Comparison of ENCODE assay signal across 2 cellular contexts in the genomic region with DNA sequence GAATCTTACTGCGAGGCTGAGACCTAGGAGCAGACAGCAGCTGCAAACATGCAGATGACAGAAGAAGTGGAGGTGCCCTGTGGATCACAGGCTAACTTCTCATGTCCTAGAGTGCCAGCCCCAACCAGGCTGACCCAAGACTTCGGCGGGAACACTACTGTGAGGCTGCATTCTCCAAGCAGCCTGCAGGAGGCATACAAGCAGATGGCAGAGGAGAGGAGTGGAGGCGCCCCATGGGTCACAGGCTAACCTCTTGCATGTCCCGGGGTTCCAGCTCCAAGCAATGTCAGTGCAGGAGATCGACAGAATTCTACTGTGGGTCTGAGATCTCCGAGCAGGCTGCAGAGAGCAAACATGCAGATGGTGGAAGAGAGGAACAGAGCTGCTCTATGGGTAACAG.
TF ChIP-seq lines count a peak whose summit lies in the region.

No MANE protein-coding gene starts in this region.

TF ChIP-seq in SK-N-SH treated with all-trans-retinoic acid at 6 μM for 48 hours, 23 proteins besides CTCF, POLR2A, EP300 and RAD21:
- TF ChIP-seq OSR1 (CRISPR knock-in tag; IDR thresholded peaks at IDR 0.05) (no peak), CSDC2 (CRISPR knock-in tag; IDR thresholded peaks at IDR 0.05) (no peak), ARNTL (CRISPR knock-in tag; IDR thresholded peaks at IDR 0.05; ENCODE audit: borderline replicate concordance, low read depth) (no peak), ZC3H10 (CRISPR knock-in tag; IDR thresholded peaks at IDR 0.05) (no peak), PPARA (CRISPR knock-in tag; IDR thresholded peaks at IDR 0.05; ENCODE audit: borderline replicate concordance) (no peak), ZFP30 (CRISPR knock-in tag; IDR thresholded peaks at IDR 0.05) (no peak), TCF4 (CRISPR knock-in tag; IDR thresholded peaks at IDR 0.05; ENCODE audit: borderline replicate concordance) (no peak), RARB (CRISPR knock-in tag; IDR thresholded peaks at IDR 0.05) (no peak), ESRRG (CRISPR knock-in tag; IDR thresholded peaks at IDR 0.05) (no peak), SNAI2 (CRISPR knock-in tag; IDR thresholded peaks at IDR 0.05) (no peak), ISL1 (CRISPR knock-in tag; IDR thresholded peaks at IDR 0.05) (no peak), TOX (CRISPR knock-in tag; IDR thresholded peaks at IDR 0.05; ENCODE audit: borderline replicate concordance) (no peak), BACH2 (CRISPR knock-in tag; IDR thresholded peaks at IDR 0.05; ENCODE audit: borderline replicate concordance) (no peak)
- TF ChIP-seq, protein P1, sequence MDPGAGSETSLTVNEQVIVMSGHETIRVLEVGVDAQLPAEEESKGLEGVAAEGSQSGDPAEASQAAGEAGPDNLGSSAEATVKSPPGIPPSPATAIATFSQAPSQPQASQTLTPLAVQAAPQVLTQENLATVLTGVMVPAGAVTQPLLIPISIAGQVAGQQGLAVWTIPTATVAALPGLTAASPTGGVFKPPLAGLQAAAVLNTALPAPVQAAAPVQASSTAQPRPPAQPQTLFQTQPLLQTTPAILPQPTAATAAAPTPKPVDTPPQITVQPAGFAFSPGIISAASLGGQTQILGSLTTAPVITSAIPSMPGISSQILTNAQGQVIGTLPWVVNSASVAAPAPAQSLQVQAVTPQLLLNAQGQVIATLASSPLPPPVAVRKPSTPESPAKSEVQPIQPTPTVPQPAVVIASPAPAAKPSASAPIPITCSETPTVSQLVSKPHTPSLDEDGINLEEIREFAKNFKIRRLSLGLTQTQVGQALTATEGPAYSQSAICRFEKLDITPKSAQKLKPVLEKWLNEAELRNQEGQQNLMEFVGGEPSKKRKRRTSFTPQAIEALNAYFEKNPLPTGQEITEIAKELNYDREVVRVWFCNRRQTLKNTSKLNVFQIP (CRISPR knock-in tag; IDR thresholded peaks at IDR 0.05; ENCODE audit: borderline replicate concordance, low read depth) = no peak
- TF ChIP-seq, protein P2, sequence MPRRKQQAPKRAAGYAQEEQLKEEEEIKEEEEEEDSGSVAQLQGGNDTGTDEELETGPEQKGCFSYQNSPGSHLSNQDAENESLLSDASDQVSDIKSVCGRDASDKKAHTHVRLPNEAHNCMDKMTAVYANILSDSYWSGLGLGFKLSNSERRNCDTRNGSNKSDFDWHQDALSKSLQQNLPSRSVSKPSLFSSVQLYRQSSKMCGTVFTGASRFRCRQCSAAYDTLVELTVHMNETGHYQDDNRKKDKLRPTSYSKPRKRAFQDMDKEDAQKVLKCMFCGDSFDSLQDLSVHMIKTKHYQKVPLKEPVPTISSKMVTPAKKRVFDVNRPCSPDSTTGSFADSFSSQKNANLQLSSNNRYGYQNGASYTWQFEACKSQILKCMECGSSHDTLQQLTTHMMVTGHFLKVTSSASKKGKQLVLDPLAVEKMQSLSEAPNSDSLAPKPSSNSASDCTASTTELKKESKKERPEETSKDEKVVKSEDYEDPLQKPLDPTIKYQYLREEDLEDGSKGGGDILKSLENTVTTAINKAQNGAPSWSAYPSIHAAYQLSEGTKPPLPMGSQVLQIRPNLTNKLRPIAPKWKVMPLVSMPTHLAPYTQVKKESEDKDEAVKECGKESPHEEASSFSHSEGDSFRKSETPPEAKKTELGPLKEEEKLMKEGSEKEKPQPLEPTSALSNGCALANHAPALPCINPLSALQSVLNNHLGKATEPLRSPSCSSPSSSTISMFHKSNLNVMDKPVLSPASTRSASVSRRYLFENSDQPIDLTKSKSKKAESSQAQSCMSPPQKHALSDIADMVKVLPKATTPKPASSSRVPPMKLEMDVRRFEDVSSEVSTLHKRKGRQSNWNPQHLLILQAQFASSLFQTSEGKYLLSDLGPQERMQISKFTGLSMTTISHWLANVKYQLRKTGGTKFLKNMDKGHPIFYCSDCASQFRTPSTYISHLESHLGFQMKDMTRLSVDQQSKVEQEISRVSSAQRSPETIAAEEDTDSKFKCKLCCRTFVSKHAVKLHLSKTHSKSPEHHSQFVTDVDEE (CRISPR knock-in tag; IDR thresholded peaks at IDR 0.05) = no peak
- TF ChIP-seq, protein P3, sequence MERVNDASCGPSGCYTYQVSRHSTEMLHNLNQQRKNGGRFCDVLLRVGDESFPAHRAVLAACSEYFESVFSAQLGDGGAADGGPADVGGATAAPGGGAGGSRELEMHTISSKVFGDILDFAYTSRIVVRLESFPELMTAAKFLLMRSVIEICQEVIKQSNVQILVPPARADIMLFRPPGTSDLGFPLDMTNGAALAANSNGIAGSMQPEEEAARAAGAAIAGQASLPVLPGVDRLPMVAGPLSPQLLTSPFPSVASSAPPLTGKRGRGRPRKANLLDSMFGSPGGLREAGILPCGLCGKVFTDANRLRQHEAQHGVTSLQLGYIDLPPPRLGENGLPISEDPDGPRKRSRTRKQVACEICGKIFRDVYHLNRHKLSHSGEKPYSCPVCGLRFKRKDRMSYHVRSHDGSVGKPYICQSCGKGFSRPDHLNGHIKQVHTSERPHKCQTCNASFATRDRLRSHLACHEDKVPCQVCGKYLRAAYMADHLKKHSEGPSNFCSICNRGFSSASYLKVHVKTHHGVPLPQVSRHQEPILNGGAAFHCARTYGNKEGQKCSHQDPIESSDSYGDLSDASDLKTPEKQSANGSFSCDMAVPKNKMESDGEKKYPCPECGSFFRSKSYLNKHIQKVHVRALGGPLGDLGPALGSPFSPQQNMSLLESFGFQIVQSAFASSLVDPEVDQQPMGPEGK (CRISPR knock-in tag; IDR thresholded peaks at IDR 0.05; ENCODE audit: borderline replicate concordance) = no peak
- TF ChIP-seq, protein P4, sequence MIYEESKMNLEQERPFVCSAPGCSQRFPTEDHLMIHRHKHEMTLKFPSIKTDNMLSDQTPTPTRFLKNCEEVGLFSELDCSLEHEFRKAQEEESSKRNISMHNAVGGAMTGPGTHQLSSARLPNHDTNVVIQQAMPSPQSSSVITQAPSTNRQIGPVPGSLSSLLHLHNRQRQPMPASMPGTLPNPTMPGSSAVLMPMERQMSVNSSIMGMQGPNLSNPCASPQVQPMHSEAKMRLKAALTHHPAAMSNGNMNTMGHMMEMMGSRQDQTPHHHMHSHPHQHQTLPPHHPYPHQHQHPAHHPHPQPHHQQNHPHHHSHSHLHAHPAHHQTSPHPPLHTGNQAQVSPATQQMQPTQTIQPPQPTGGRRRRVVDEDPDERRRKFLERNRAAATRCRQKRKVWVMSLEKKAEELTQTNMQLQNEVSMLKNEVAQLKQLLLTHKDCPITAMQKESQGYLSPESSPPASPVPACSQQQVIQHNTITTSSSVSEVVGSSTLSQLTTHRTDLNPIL (CRISPR knock-in tag; IDR thresholded peaks at IDR 0.05; ENCODE audit: low read depth) = no peak
- TF ChIP-seq, protein P5, sequence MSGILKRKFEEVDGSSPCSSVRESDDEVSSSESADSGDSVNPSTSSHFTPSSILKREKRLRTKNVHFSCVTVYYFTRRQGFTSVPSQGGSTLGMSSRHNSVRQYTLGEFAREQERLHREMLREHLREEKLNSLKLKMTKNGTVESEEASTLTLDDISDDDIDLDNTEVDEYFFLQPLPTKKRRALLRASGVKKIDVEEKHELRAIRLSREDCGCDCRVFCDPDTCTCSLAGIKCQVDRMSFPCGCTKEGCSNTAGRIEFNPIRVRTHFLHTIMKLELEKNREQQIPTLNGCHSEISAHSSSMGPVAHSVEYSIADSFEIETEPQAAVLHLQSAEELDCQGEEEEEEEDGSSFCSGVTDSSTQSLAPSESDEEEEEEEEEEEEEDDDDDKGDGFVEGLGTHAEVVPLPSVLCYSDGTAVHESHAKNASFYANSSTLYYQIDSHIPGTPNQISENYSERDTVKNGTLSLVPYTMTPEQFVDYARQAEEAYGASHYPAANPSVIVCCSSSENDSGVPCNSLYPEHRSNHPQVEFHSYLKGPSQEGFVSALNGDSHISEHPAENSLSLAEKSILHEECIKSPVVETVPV (CRISPR knock-in tag; IDR thresholded peaks at IDR 0.05) = no peak

TF ChIP-seq in SK-N-SH, 30 proteins besides CTCF, POLR2A, EP300 and RAD21:
- TF ChIP-seq RCOR1 (IDR thresholded peaks at IDR 0.05; ENCODE audit: low read length) = no peak
- TF ChIP-seq TAF1 (IDR thresholded peaks at IDR 0.05; ENCODE audit: borderline replicate concordance, low read depth, low read length) = no peak
- TF ChIP-seq, protein P6, sequence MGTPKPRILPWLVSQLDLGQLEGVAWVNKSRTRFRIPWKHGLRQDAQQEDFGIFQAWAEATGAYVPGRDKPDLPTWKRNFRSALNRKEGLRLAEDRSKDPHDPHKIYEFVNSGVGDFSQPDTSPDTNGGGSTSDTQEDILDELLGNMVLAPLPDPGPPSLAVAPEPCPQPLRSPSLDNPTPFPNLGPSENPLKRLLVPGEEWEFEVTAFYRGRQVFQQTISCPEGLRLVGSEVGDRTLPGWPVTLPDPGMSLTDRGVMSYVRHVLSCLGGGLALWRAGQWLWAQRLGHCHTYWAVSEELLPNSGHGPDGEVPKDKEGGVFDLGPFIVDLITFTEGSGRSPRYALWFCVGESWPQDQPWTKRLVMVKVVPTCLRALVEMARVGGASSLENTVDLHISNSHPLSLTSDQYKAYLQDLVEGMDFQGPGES (IDR thresholded peaks at IDR 0.05; ENCODE audit: low read depth, low read length) = no peak
TF ChIP-seq in SK-N-SH: peak in this region for 0.
